Comparison of ENCODE assay signal across 9 cellular contexts in genomic region chr7:135147899-135148721, GRCh38. TPM values are rescaled to one million over a fixed set of nuclear protein-coding genes. Genes with fewer than 3 reads are reported as not detected.
DNase-seq lines count a peak whose midpoint lies in the region; ATAC-seq, FAIRE-seq and TF ChIP-seq lines count a peak whose summit lies in the region.
"Had no signal": no experiment of that assay in that cellular context is flagged by ENCODE, and none has a peak within 500 bp of the region (broad histone marks: within the 10 kb centered on the region; RNA-seq: fewer than 3 reads in every experiment).

TMEM140 (plus strand) TSS chr7:135148072; CDS start chr7:135164442, 16,370 bp downstream.

- H3K9ac ChIP-seq in SK-N-SH: no peak within 1 kb of the TSS

- peak within 1 kb of the TSS; percentile 30 for H3K4me2 ChIP-seq in SK-N-SH

- in situ Hi-C loops in astrocyte of the spinal cord (cut with HindIII; ENCODE audit: low sequenced_read_pairs): no loop called here

- H3K9me3 ChIP-seq in SK-N-SH: no peaks in the 10 kb centered on the region

- no peaks in the 10 kb centered on the region for H3K9me2 ChIP-seq in SK-N-SH

- WGBS in SK-N-SH (ENCODE audit: low lambda C conversion rate): 67% methylated on average over 13 of the region's 13 CpGs

- H3K27me3 ChIP-seq in SK-N-SH (ENCODE audit: insufficient read depth) (no peaks in the 10 kb centered on the region), kidney epithelial cell (ENCODE audit: control insufficient read depth, insufficient read depth, low read length) (no peaks in the 10 kb centered on the region)

- no peaks in the 10 kb centered on the region for H3F3A ChIP-seq in SK-N-SH (replicated peaks; ENCODE audit: insufficient read depth)

- TF ChIP-seq RAD21 in SK-N-SH (IDR thresholded peaks at IDR 0.05; ENCODE audit: low read length): no peak

- POLR2A ChIA-PET in SK-N-SH (lab: Yijun Ruan, JAX): no interaction called here

- DNase-seq in SK-N-SH (no peak), astrocyte of the spinal cord (ENCODE audit: low read depth, low spot score) (peak; percentile 54), kidney epithelial cell (ENCODE audit: low read depth) (no peak), NCI-H345 (lab: John Stamatoyannopoulos, UW) (no peak)
- peak; percentile 55 for DNase-seq in stimulated activated naive CD8-positive, alpha-beta T cell treated with anti-CD3 and anti-CD28 coated beads, Interleukin-15, Interleukin-2, amounts not matched to agents 100 U/mL and 50 U/mL, for 24 hours

- peaks cover 0 to 2% of the 10 kb centered on the region in 2 experiments; a peak in 1 of 4 replicates for H3K4me1 ChIP-seq in SK-N-SH (ENCODE audit: control insufficient read depth in 1 of 2, insufficient read depth in 2 of 2, low read depth in 1 of 2, low read length in 1 of 2)

- TF ChIP-seq EP300 in SK-N-SH (IDR thresholded peaks at IDR 0.05; ENCODE audit: borderline replicate concordance in 1 of 2, low read depth in 1 of 2, low read length in 1 of 2): no peak

- no peak within 1 kb of the TSS for H3K27ac ChIP-seq in SK-N-SH (ENCODE audit: low read depth in 2 of 2, low read length in 1 of 2)

- H3K36me3 ChIP-seq in SK-N-SH (replicated peaks in 1 of 2; ENCODE audit: control insufficient read depth in 1 of 2, insufficient read depth in 2 of 2, low read length in 1 of 2) (no peaks in the 10 kb centered on the region), kidney epithelial cell (ENCODE audit: control insufficient read depth, insufficient read depth, low read length) (no peaks in the 10 kb centered on the region)

- H2AFZ ChIP-seq in SK-N-SH (ENCODE audit: low read depth): peak within 1 kb of the TSS; percentile 65

- H4K20me1 ChIP-seq in SK-N-SH (ENCODE audit: insufficient read depth): no peaks in the 10 kb centered on the region

- no peak for TF ChIP-seq CTCF in SK-N-SH (IDR thresholded peaks at IDR 0.05)
- no peak for TF ChIP-seq CTCF in astrocyte of the spinal cord (IDR thresholded peaks at IDR 0.05; ENCODE audit: low read depth, low read length)
- TF ChIP-seq CTCF in kidney epithelial cell (IDR thresholded peaks at IDR 0.05; ENCODE audit: insufficient read depth, low read length, poor library complexity, severe bottlenecking): no peak

- FAIRE-seq in A204.1 (lab: Jason Lieb, UNC): peak; percentile 49

- CTCF ChIA-PET in SK-N-SH (lab: Yijun Ruan, JAX): interaction anchor here (1.6 to 2.2 kb wide), 3 partner anchors 12 to 23 kb away, joined by 3 to 5 read pairs (median 5); no protein-coding TSS in a partner anchor

- peak; percentile 57 for ATAC-seq in GM18858 (IDR thresholded peaks at IDR 0.05; ENCODE audit: unreplicated experiment)
- ATAC-seq in HG03045 (IDR thresholded peaks at IDR 0.05; ENCODE audit: unreplicated experiment): peak; percentile 75
- ATAC-seq in stimulated activated naive CD8-positive, alpha-beta T cell treated with anti-CD3 and anti-CD28 coated beads, Interleukin-15, Interleukin-2, amounts not matched to agents 100 U/mL and 50 U/mL, for 24 hours: peak; percentile 85
- ATAC-seq: HCT116 had no signal

- H3K79me2 ChIP-seq in SK-N-SH (ENCODE audit: insufficient read depth): no peaks in the 10 kb centered on the region

- H3K4me3 ChIP-seq in SK-N-SH (ENCODE audit: low read depth in 2 of 2, low read length in 1 of 2) (peak within 1 kb of the TSS in 1 of 2 experiments; percentile 30; a peak in 3 of 4 replicates), astrocyte of the spinal cord (ENCODE audit: low read depth, low read length) (peak within 1 kb of the TSS; percentile 10), kidney epithelial cell (ENCODE audit: low read depth, low read length) (peak within 1 kb of the TSS; percentile 3)

TF ChIP-seq in SK-N-SH, 30 proteins besides CTCF, POLR2A, EP300 and RAD21:
- no peak for TF ChIP-seq NRF1 (IDR thresholded peaks at IDR 0.05; ENCODE audit: low read depth, low read length)
- TF ChIP-seq, protein P1, sequence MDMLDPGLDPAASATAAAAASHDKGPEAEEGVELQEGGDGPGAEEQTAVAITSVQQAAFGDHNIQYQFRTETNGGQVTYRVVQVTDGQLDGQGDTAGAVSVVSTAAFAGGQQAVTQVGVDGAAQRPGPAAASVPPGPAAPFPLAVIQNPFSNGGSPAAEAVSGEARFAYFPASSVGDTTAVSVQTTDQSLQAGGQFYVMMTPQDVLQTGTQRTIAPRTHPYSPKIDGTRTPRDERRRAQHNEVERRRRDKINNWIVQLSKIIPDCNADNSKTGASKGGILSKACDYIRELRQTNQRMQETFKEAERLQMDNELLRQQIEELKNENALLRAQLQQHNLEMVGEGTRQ (IDR thresholded peaks at IDR 0.05; ENCODE audit: borderline replicate concordance, low read depth, low read length): no peak
- no peak for TF ChIP-seq YY1 (IDR thresholded peaks at IDR 0.05; ENCODE audit: low read depth)
- TF ChIP-seq EZH2phosphoT487 (IDR thresholded peaks at IDR 0.05; ENCODE audit: borderline replicate concordance, low read depth): no peak
- no peak for TF ChIP-seq TCF12 (IDR thresholded peaks at IDR 0.05)
- TF ChIP-seq USF1 (IDR thresholded peaks at IDR 0.05; ENCODE audit: borderline replicate concordance, low read depth): no peak
- no peak for TF ChIP-seq NFIC (IDR thresholded peaks at IDR 0.05; ENCODE audit: borderline replicate concordance)
- no peak for TF ChIP-seq JUND (IDR thresholded peaks at IDR 0.05)

RNA-seq across cellular contexts. Expression of gene TMEM140, which starts in this region (rescaled TPM):
- 0.10 and 0.12 TPM in 2 replicates for polyA plus RNA-seq in SK-N-SH (2012; rRNA removed)
- polyA plus RNA-seq in SK-N-SH (2012; cell fraction: cytosol; rRNA removed): 0.06 and 0.13 TPM in 2 replicates
- 0.04 and 0.06 TPM in 2 replicates for polyA plus RNA-seq in SK-N-SH (2012; cell fraction: nucleus; rRNA removed)
- 0.75 and 1.8 TPM in 2 replicates for total RNA-seq in kidney epithelial cell

Comparison
In these comparisons a context has a peak if more than half of its experiments do, and no peak if none do; other contexts are left out.
1. DNase-seq: peak in astrocyte of the spinal cord (single experiment) and stimulated activated naive CD8-positive, alpha-beta T cell treated with anti-CD3 and anti-CD28 coated beads, Interleukin-15, Interleukin-2, amounts not matched to agents 100 U/mL and 50 U/mL, for 24 hours (single experiment); none in SK-N-SH (single experiment), kidney epithelial cell (single experiment) and NCI-H345 (single experiment).
2. Peak in every context shown above with its lines, with median percentiles within 50 percentile points of each other: ATAC-seq.